ENCODE assay signal across 2 cellular contexts in the genomic region with DNA sequence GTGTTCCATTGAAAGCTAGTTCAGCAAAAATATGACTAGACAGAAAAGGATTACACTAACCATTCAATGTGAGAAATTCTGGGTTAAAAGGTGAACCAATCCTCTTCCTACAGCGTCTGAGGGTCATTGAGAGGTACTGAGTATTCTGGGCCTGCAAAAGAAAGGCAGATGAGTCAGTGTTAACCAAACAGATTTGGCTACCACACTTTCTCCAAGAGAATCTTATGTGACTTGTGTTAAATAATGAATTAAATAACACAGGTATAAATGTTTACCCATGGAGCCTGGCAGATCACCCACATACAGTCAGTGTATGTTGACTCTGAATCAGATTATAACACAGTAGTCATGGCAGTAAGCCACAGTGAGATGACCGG.
TF ChIP-seq lines count a peak whose summit lies in the region.

No MANE protein-coding gene starts in this region.

TF ChIP-seq in SK-N-SH treated with all-trans-retinoic acid at 6 μM for 48 hours, 23 proteins besides CTCF, POLR2A, EP300 and RAD21:
- no peak for TF ChIP-seq OSR1 (CRISPR knock-in tag; IDR thresholded peaks at IDR 0.05)
- TF ChIP-seq, protein P1, sequence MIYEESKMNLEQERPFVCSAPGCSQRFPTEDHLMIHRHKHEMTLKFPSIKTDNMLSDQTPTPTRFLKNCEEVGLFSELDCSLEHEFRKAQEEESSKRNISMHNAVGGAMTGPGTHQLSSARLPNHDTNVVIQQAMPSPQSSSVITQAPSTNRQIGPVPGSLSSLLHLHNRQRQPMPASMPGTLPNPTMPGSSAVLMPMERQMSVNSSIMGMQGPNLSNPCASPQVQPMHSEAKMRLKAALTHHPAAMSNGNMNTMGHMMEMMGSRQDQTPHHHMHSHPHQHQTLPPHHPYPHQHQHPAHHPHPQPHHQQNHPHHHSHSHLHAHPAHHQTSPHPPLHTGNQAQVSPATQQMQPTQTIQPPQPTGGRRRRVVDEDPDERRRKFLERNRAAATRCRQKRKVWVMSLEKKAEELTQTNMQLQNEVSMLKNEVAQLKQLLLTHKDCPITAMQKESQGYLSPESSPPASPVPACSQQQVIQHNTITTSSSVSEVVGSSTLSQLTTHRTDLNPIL (CRISPR knock-in tag; IDR thresholded peaks at IDR 0.05; ENCODE audit: low read depth): no peak
- TF ChIP-seq RARB (CRISPR knock-in tag; IDR thresholded peaks at IDR 0.05): no peak
- TF ChIP-seq TCF4 (CRISPR knock-in tag; IDR thresholded peaks at IDR 0.05; ENCODE audit: borderline replicate concordance): no peak
- no peak for TF ChIP-seq SNAI2 (CRISPR knock-in tag; IDR thresholded peaks at IDR 0.05)
- TF ChIP-seq, protein P2, sequence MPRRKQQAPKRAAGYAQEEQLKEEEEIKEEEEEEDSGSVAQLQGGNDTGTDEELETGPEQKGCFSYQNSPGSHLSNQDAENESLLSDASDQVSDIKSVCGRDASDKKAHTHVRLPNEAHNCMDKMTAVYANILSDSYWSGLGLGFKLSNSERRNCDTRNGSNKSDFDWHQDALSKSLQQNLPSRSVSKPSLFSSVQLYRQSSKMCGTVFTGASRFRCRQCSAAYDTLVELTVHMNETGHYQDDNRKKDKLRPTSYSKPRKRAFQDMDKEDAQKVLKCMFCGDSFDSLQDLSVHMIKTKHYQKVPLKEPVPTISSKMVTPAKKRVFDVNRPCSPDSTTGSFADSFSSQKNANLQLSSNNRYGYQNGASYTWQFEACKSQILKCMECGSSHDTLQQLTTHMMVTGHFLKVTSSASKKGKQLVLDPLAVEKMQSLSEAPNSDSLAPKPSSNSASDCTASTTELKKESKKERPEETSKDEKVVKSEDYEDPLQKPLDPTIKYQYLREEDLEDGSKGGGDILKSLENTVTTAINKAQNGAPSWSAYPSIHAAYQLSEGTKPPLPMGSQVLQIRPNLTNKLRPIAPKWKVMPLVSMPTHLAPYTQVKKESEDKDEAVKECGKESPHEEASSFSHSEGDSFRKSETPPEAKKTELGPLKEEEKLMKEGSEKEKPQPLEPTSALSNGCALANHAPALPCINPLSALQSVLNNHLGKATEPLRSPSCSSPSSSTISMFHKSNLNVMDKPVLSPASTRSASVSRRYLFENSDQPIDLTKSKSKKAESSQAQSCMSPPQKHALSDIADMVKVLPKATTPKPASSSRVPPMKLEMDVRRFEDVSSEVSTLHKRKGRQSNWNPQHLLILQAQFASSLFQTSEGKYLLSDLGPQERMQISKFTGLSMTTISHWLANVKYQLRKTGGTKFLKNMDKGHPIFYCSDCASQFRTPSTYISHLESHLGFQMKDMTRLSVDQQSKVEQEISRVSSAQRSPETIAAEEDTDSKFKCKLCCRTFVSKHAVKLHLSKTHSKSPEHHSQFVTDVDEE (CRISPR knock-in tag; IDR thresholded peaks at IDR 0.05): no peak
- TF ChIP-seq ESRRG (CRISPR knock-in tag; IDR thresholded peaks at IDR 0.05): no peak
- no peak for TF ChIP-seq CSRNP3 (CRISPR knock-in tag; IDR thresholded peaks at IDR 0.05)
- TF ChIP-seq CSDC2 (CRISPR knock-in tag; IDR thresholded peaks at IDR 0.05): no peak
- no peak for TF ChIP-seq PATZ1 (CRISPR knock-in tag; IDR thresholded peaks at IDR 0.05; ENCODE audit: borderline replicate concordance)
- TF ChIP-seq TOX (CRISPR knock-in tag; IDR thresholded peaks at IDR 0.05; ENCODE audit: borderline replicate concordance): no peak
- no peak for TF ChIP-seq ZFP3 (CRISPR knock-in tag; IDR thresholded peaks at IDR 0.05)
- TF ChIP-seq, protein P3, sequence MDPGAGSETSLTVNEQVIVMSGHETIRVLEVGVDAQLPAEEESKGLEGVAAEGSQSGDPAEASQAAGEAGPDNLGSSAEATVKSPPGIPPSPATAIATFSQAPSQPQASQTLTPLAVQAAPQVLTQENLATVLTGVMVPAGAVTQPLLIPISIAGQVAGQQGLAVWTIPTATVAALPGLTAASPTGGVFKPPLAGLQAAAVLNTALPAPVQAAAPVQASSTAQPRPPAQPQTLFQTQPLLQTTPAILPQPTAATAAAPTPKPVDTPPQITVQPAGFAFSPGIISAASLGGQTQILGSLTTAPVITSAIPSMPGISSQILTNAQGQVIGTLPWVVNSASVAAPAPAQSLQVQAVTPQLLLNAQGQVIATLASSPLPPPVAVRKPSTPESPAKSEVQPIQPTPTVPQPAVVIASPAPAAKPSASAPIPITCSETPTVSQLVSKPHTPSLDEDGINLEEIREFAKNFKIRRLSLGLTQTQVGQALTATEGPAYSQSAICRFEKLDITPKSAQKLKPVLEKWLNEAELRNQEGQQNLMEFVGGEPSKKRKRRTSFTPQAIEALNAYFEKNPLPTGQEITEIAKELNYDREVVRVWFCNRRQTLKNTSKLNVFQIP (CRISPR knock-in tag; IDR thresholded peaks at IDR 0.05; ENCODE audit: borderline replicate concordance, low read depth): no peak
- no peak for TF ChIP-seq GLIS3 (CRISPR knock-in tag; IDR thresholded peaks at IDR 0.05)
- no peak for TF ChIP-seq BACH2 (CRISPR knock-in tag; IDR thresholded peaks at IDR 0.05; ENCODE audit: borderline replicate concordance)
- no peak for TF ChIP-seq ZNF70 (CRISPR knock-in tag; IDR thresholded peaks at IDR 0.05)
- no peak for TF ChIP-seq ZNF565 (CRISPR knock-in tag; conservative IDR thresholded peaks at IDR 0.05; ENCODE audit: low read depth)
- no peak for TF ChIP-seq ZC3H10 (CRISPR knock-in tag; IDR thresholded peaks at IDR 0.05)

TF ChIP-seq in SK-N-SH, 30 proteins besides CTCF, POLR2A, EP300 and RAD21:
- TF ChIP-seq SIN3A (IDR thresholded peaks at IDR 0.05; ENCODE audit: borderline replicate concordance, low read depth, low read length): no peak
- no peak for TF ChIP-seq JUND (IDR thresholded peaks at IDR 0.05)
- no peak for TF ChIP-seq RCOR1 (IDR thresholded peaks at IDR 0.05; ENCODE audit: low read length)
- TF ChIP-seq RFX5 (IDR thresholded peaks at IDR 0.05; ENCODE audit: low read length): no peak
- TF ChIP-seq YY1 (IDR thresholded peaks at IDR 0.05; ENCODE audit: low read depth): no peak
- TF ChIP-seq CHD2 (IDR thresholded peaks at IDR 0.05; ENCODE audit: low read length, partially characterized antibody): no peak
- TF ChIP-seq GABPA (IDR thresholded peaks at IDR 0.05; ENCODE audit: low read depth): no peak
- no peak for TF ChIP-seq ZBTB33 (IDR thresholded peaks at IDR 0.05; ENCODE audit: borderline replicate concordance, low read depth)
- TF ChIP-seq GATA2 (CRISPR knock-in tag; IDR thresholded peaks at IDR 0.05): no peak
- no peak for TF ChIP-seq FOXJ3 (CRISPR knock-in tag; IDR thresholded peaks at IDR 0.05)
- TF ChIP-seq FOSL2 (IDR thresholded peaks at IDR 0.05; ENCODE audit: borderline replicate concordance, low read depth): no peak
